ENCODE assay signal across 8 cellular contexts in genomic region chr3:9916734-9917680, GRCh38. TPM values are rescaled to one million over a fixed set of nuclear protein-coding genes. Genes with fewer than 3 reads are reported as not detected.
A peak's percentile ranks its signal among the peaks of the same experiment; 100 is the strongest.
DNase-seq lines count a peak whose midpoint lies in the region; ATAC-seq, FAIRE-seq and TF ChIP-seq lines count a peak whose summit lies in the region.

A gene with protein sequence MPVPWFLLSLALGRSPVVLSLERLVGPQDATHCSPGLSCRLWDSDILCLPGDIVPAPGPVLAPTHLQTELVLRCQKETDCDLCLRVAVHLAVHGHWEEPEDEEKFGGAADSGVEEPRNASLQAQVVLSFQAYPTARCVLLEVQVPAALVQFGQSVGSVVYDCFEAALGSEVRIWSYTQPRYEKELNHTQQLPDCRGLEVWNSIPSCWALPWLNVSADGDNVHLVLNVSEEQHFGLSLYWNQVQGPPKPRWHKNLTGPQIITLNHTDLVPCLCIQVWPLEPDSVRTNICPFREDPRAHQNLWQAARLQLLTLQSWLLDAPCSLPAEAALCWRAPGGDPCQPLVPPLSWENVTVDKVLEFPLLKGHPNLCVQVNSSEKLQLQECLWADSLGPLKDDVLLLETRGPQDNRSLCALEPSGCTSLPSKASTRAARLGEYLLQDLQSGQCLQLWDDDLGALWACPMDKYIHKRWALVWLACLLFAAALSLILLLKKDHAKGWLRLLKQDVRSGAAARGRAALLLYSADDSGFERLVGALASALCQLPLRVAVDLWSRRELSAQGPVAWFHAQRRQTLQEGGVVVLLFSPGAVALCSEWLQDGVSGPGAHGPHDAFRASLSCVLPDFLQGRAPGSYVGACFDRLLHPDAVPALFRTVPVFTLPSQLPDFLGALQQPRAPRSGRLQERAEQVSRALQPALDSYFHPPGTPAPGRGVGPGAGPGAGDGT (plus strand): TSS chr3:9917098. CDS start chr3:9917316, 218 bp downstream.

- H3K79me2 ChIP-seq in astrocyte (ENCODE audit: insufficient read depth, low read length): no peaks in the 10 kb centered on the region

- peak within 1 kb of the TSS; percentile 53 for H3K27ac Mint-ChIP-seq in astrocyte (ENCODE audit: unreplicated experiment)

- TF ChIP-seq CTCF in Peyer's patch (IDR thresholded peaks at IDR 0.05) (peak in 1 of 6 experiments; percentile 25), astrocyte (IDR thresholded peaks at IDR 0.05; ENCODE audit: insufficient read depth, low read depth, low read length) (no peak), ovary (IDR thresholded peaks at IDR 0.05) (peak in 1 of 3 donors; percentile 12)

- peaks cover 38 to 55% (median 43%) of the 10 kb centered on the region in 10 experiments for H3K4me1 ChIP-seq in BLaER1 treated with 17β-estradiol and CSF1 and Interleukin-3, amounts not matched to agents 10 nM and 100 nM
- H3K4me1 ChIP-seq in Peyer's patch (peaks cover 3 to 61% (median 15%) of the 10 kb centered on the region in 4 donors), astrocyte (ENCODE audit: insufficient read depth, low read length) (peaks cover 29% of the 10 kb centered on the region), ovary (ENCODE audit: insufficient read depth) (peaks cover 13% of the 10 kb centered on the region)

- H3K27me3 Mint-ChIP-seq in astrocyte (ENCODE audit: low read depth, unreplicated experiment): no peaks in the 10 kb centered on the region

- intact Hi-C loops in left cardiac atrium (cut with DNase I): no loop called here
- intact Hi-C loops in ovary (cut with DNase I): loop anchor here in 2 of 4 donors (5.0 kb wide), 2 partner anchors 55 to 70 kb away; no protein-coding TSS in a partner anchor

- peaks cover 5% of the 10 kb centered on the region for H3K4me1 Mint-ChIP-seq in astrocyte (ENCODE audit: low read depth, unreplicated experiment)

- H3K27ac ChIP-seq in BLaER1 treated with 17β-estradiol and CSF1 and Interleukin-3, amounts not matched to agents 10 nM and 100 nM: peak within 1 kb of the TSS; percentile 14 to 78 (median 60); a peak in 18 of 22 replicates
- peak within 1 kb of the TSS; percentile 76 to 94 (median 90) for H3K27ac ChIP-seq in Peyer's patch
- peak within 1 kb of the TSS; percentile 59 for H3K27ac ChIP-seq in astrocyte (ENCODE audit: low read depth, low read length)
- peak within 1 kb of the TSS; percentile 82 to 84 for H3K27ac ChIP-seq in ovary

- H4K20me1 ChIP-seq in BLaER1 treated with 17β-estradiol and CSF1 and Interleukin-3, amounts not matched to agents 10 nM and 100 nM: no peaks in the 10 kb centered on the region
- no peaks in the 10 kb centered on the region for H4K20me1 ChIP-seq in astrocyte (ENCODE audit: insufficient read depth, low read length)

- ATAC-seq in left cardiac atrium (peak; percentile 84 to 92), GM21825 (IDR thresholded peaks at IDR 0.05; ENCODE audit: unreplicated experiment) (no peak), HG03378 (IDR thresholded peaks at IDR 0.05; ENCODE audit: unreplicated experiment) (no peak)

- no peaks in the 10 kb centered on the region; a peak in 1 of 22 replicates for H3K36me3 ChIP-seq in BLaER1 treated with 17β-estradiol and CSF1 and Interleukin-3, amounts not matched to agents 10 nM and 100 nM
- H3K36me3 ChIP-seq in Peyer's patch (peaks cover 0 to 8% (median 0%) of the 10 kb centered on the region in 3 donors), astrocyte (ENCODE audit: insufficient read depth, low read length) (no peaks in the 10 kb centered on the region), ovary (no peaks in the 10 kb centered on the region)

- peak within 1 kb of the TSS; percentile 90 to 100 (median 99) for H3K4me2 ChIP-seq in BLaER1 treated with 17β-estradiol and CSF1 and Interleukin-3, amounts not matched to agents 10 nM and 100 nM
- peak within 1 kb of the TSS; percentile 92 for H3K4me2 ChIP-seq in astrocyte (ENCODE audit: low read length)

- H3K4me3 ChIP-seq in BLaER1 treated with 17β-estradiol and CSF1 and Interleukin-3, amounts not matched to agents 10 nM and 100 nM: peak within 1 kb of the TSS; percentile 55 to 77 (median 64)
- H3K4me3 ChIP-seq in Peyer's patch (peak within 1 kb of the TSS; percentile 49 to 69 (median 66)), astrocyte (ENCODE audit: insufficient read depth, low read depth, low read length) (peak within 1 kb of the TSS; percentile 57), ovary (peak within 1 kb of the TSS; percentile 59)

- peak within 1 kb of the TSS; percentile 51 to 82 (median 78) for H3K9ac ChIP-seq in BLaER1 treated with 17β-estradiol and CSF1 and Interleukin-3, amounts not matched to agents 10 nM and 100 nM
- H3K9ac ChIP-seq in astrocyte (ENCODE audit: low read length): peak within 1 kb of the TSS; percentile 70

- peak within 1 kb of the TSS; percentile 92 for H2AFZ ChIP-seq in astrocyte (ENCODE audit: low read depth, low read length)

- TF ChIP-seq POLR2A in Peyer's patch (IDR thresholded peaks at IDR 0.05): peak; percentile 60 to 88
- peak; percentile 66 for TF ChIP-seq POLR2A in ovary (IDR thresholded peaks at IDR 0.05)

- TF ChIP-seq EP300 in ovary (IDR thresholded peaks at IDR 0.05): no peak

- H3K36me3 Mint-ChIP-seq in astrocyte (ENCODE audit: low read depth, unreplicated experiment): peaks cover 5% of the 10 kb centered on the region

- peaks cover 0 to 24% (median 16%) of the 10 kb centered on the region in 11 experiments; a peak in 17 of 22 replicates for H3K27me3 ChIP-seq in BLaER1 treated with 17β-estradiol and CSF1 and Interleukin-3, amounts not matched to agents 10 nM and 100 nM
- H3K27me3 ChIP-seq in Peyer's patch (no peaks in the 10 kb centered on the region), astrocyte (ENCODE audit: insufficient read depth, low read length) (no peaks in the 10 kb centered on the region), ovary (no peaks in the 10 kb centered on the region)

- peaks cover 7% of the 10 kb centered on the region for H3K9me3 Mint-ChIP-seq in astrocyte (ENCODE audit: unreplicated experiment)

- 2 to 3% (median 3%) methylated on average over 16 to 19 of the region's 19 CpGs for WGBS in ovary, 3 donors

- peak within 1 kb of the TSS; percentile 83 for H3K4me3 Mint-ChIP-seq in astrocyte (ENCODE audit: unreplicated experiment)

- no peak for FAIRE-seq in astrocyte (lab: Jason Lieb, UNC)

- no peaks in the 10 kb centered on the region for H3K9me3 ChIP-seq in BLaER1 treated with 17β-estradiol and CSF1 and Interleukin-3, amounts not matched to agents 10 nM and 100 nM (replicated peaks in 1 of 11)
- H3K9me3 ChIP-seq in Peyer's patch (no peaks in the 10 kb centered on the region), astrocyte (ENCODE audit: insufficient read depth, low read depth, low read length) (no peaks in the 10 kb centered on the region), ovary (no peaks in the 10 kb centered on the region)

- DNase-seq in HT-29 (ENCODE audit: low spot score): peak; percentile 78
- DNase-seq in Peyer's patch: peak; percentile 31 to 93 (median 93)
- DNase-seq in astrocyte (ENCODE audit: low read depth): peak; percentile 75
- peak; percentile 90 for DNase-seq in left cardiac atrium
- DNase-seq in ovary: peak; percentile 84 to 91 (median 88)

RNA-seq across cellular contexts. Expression of the gene that starts here (rescaled TPM):
- 18.6 and 23.4 TPM in 2 replicates for total RNA-seq in HT-29 (2014; rRNA removed; shearing (Covaris generic))
- total RNA-seq in Peyer's patch (100 to 1,000 TPM in 3 of 4 donors, 10 to 100 TPM in 1; 22.3 to 125 (median 123) TPM), astrocyte (20.1 and 23.9 TPM in 2 replicates), left cardiac atrium (10 to 100 TPM; 33.2 to 34.6 TPM), ovary (10 to 100 TPM; 24.0 to 46.5 (median 37.4) TPM)
- polyA plus RNA-seq in ovary: 10 to 100 TPM; 14.2 to 34.1 TPM

Comparison
In these comparisons a context has a peak if more than half of its experiments do, and no peak if none do; other contexts are left out.
1. ATAC-seq: peak in left cardiac atrium (2 of 2); none in GM21825 (single experiment) and HG03378 (single experiment).
2. Peak in every context shown above with its lines, with median percentiles within 50 percentile points of each other: H3K27ac ChIP-seq, H3K4me3 ChIP-seq and DNase-seq.